25 cellular contexts compared by ENCODE assay signal in the genomic region with DNA sequence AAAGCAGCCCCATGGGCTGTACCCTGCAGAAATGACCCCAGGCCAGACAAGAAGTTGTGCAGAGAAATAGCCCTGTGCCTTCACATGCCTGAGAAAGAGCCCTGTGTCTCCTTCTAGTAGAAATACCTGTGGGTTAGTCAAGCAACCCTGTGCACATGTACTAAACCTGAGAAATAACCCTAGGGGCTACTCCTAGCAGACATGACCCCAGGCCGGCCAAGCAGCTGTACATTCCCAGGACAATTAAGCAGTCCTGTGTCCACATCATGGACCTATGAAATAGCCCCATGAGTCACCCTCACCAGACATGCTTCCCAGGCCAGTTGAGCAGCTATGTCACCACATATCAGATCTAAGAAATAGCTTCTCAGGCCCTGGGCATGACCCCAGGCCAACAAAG.
DNase-seq lines count a peak whose midpoint lies in the region; ATAC-seq, FAIRE-seq and TF ChIP-seq lines count a peak whose summit lies in the region.
"Had no signal": no experiment of that assay in that cellular context is flagged by ENCODE, and none has a peak within 500 bp of the region (broad histone marks: within the 10 kb centered on the region; RNA-seq: fewer than 3 reads in every experiment).

No MANE protein-coding gene starts in this region.

- no peak overlapping the region for H4K91ac ChIP-seq in trophoblast cell (ENCODE audit: low read depth, low read length)

- no CpG with 5 or more reads among the region's 1 CpG for WGBS in trophoblast cell (ENCODE audit: extremely low coverage, insufficient coverage, insufficient read length)
- WGBS in lower leg skin, 2 donors = 70% methylated on average over 1 of the region's 1 CpG; no CpG with 5 or more reads in 1 of the 2 donors

- no peak for TF ChIP-seq POLR2A in lower leg skin (IDR thresholded peaks at IDR 0.05)

- H4K12ac ChIP-seq in trophoblast cell (ENCODE audit: low read depth, low read length) = no peak overlapping the region

- no peak overlapping the region for H3K4me2 ChIP-seq in trophoblast cell (ENCODE audit: low read length)
- H3K4me2 ChIP-seq: A549 had no signal

- H2BK120ac ChIP-seq in trophoblast cell (ENCODE audit: insufficient read depth, low read length, poor library complexity) = no peak overlapping the region

- H3K4me1 ChIP-seq in RWPE2 (ENCODE audit: insufficient read depth, poor library complexity, severe bottlenecking) (no peaks in the 10 kb centered on the region), trophoblast cell (ENCODE audit: control insufficient read depth in 1 of 2, insufficient read depth in 2 of 2, low read length in 2 of 2) (peaks cover 4 to 9% of the 10 kb centered on the region in 2 experiments)
- H3K4me1 ChIP-seq: A549 had no signal

- H3K79me1 ChIP-seq in trophoblast cell (ENCODE audit: low read length) = peaks cover 4% of the 10 kb centered on the region

- intact Hi-C loops in lower leg skin (cut with DNase I; ENCODE audit: low total_unique reads) = no loop called here

- H3K9ac ChIP-seq in trophoblast cell (ENCODE audit: low read length) = no peak overlapping the region

- no peak overlapping the region for H4K8ac ChIP-seq in trophoblast cell (ENCODE audit: low read depth, low read length)

- no peak overlapping the region for H3K14ac ChIP-seq in trophoblast cell (ENCODE audit: low read length)

- no peak overlapping the region for H3K23ac ChIP-seq in trophoblast cell (ENCODE audit: low read length)

- H3K27me3 ChIP-seq in RWPE2 (ENCODE audit: insufficient read depth, poor library complexity, severe bottlenecking) = no peaks in the 10 kb centered on the region
- H3K27me3 ChIP-seq in trophoblast cell (ENCODE audit: insufficient read depth, low read length) = no peaks in the 10 kb centered on the region

- ATAC-seq in RWPE2 (ENCODE audit: low read depth) = peak; percentile 10; the same call in 1 of the 3 replicates
- ATAC-seq in GM18520 (IDR thresholded peaks at IDR 0.05; ENCODE audit: unreplicated experiment) = no peak
- ATAC-seq in GM21390 (IDR thresholded peaks at IDR 0.05; ENCODE audit: unreplicated experiment) = no peak
- ATAC-seq: A549 had no signal

- FAIRE-seq in D721Med (lab: Jason Lieb, UNC) = no peak
- FAIRE-seq: GM18507 had no signal

- H2AK5ac ChIP-seq in trophoblast cell (ENCODE audit: low read length) = no peak overlapping the region

- DNase-seq in ELF-1 (ENCODE audit: low read depth, low spot score) (peak; percentile 0), HT1080 (ENCODE audit: low read depth) (peak; percentile 43), RWPE2 (ENCODE audit: low spot score) (no peak), trophoblast cell (peak; percentile 91 to 96), lower leg skin (ENCODE audit: low spot score in 2 of 2) (no peak), D721Med (ENCODE audit: insufficient read length, low spot score) (no peak)
- DNase-seq: C1 segment of cervical spinal cord; CD4-positive, alpha-beta memory T cell; COR-L47; DMS 273 treated with DMSO at 0.1 percent for 48 hours; DND-41; GOT3; NCI-H1105; NCI-H1436 treated with DMSO at 0.1 percent for 48 hours; NCI-H1930; NCI-H2107; NCI-H524; NCI-H748 treated with DMSO at 0.1 percent for 48 hours; RPMI8226; SHP77 had no signal

- no peaks in the 10 kb centered on the region for H3K79me2 ChIP-seq in trophoblast cell (ENCODE audit: control insufficient read depth, insufficient read depth, low read length, poor library complexity)

- H3K36me3 ChIP-seq in RWPE2 (ENCODE audit: low read depth) (no peaks in the 10 kb centered on the region), trophoblast cell (ENCODE audit: control insufficient read depth in 1 of 2, insufficient read depth in 2 of 2, low read length in 2 of 2) (no peaks in the 10 kb centered on the region)

- H3K18ac ChIP-seq in trophoblast cell (ENCODE audit: low read length) = no peak overlapping the region

- no peak overlapping the region for H3K4me3 ChIP-seq in RWPE2 (ENCODE audit: severe bottlenecking)
- H3K4me3 ChIP-seq in trophoblast cell (ENCODE audit: low read depth, low read length) = no peak overlapping the region
- no peak overlapping the region for H3K4me3 ChIP-seq in lower leg skin (ENCODE audit: low read depth, poor library complexity, severe bottlenecking)
- H3K4me3 ChIP-seq: A549, SK-N-MC had no signal

- no peak overlapping the region for H2BK5ac ChIP-seq in trophoblast cell (ENCODE audit: low read depth, low read length, poor library complexity)

- H3K9me3 ChIP-seq in RWPE2 (ENCODE audit: severe bottlenecking) (peaks cover 7% of the 10 kb centered on the region), trophoblast cell (ENCODE audit: insufficient read depth, low read depth, low read length) (no peaks in the 10 kb centered on the region)

- no peak for TF ChIP-seq CTCF in RWPE2 (IDR thresholded peaks at IDR 0.05; ENCODE audit: poor library complexity, severe bottlenecking)
- TF ChIP-seq CTCF in lower leg skin (IDR thresholded peaks at IDR 0.05) = no peak
- TF ChIP-seq CTCF in D721Med (IDR thresholded peaks at IDR 0.05; ENCODE audit: insufficient read depth, missing control alignments) = no peak

- H3K27ac ChIP-seq in RWPE2 (ENCODE audit: poor library complexity, severe bottlenecking) (no peak overlapping the region), trophoblast cell (ENCODE audit: low read depth, low read length) (peak overlapping the region; percentile 59)
- H3K27ac ChIP-seq: A549, SK-N-MC had no signal

- H3K4ac ChIP-seq in trophoblast cell (ENCODE audit: low read depth, low read length) = no peak overlapping the region

- H2AFZ ChIP-seq in trophoblast cell (ENCODE audit: insufficient read depth, low read length, poor library complexity) = no peak overlapping the region

- H2BK12ac ChIP-seq in trophoblast cell (ENCODE audit: low read length) = no peak overlapping the region

Comparison
In these comparisons a context has a peak if more than half of its experiments do, and no peak if none do; other contexts are left out.
1. DNase-seq: peak in ELF-1 (single experiment), HT1080 (single experiment) and trophoblast cell (2 of 2); none in RWPE2 (single experiment), lower leg skin (0 of 2) and D721Med (single experiment).